ENCODE assay signal across 9 cellular contexts in the genomic region with DNA sequence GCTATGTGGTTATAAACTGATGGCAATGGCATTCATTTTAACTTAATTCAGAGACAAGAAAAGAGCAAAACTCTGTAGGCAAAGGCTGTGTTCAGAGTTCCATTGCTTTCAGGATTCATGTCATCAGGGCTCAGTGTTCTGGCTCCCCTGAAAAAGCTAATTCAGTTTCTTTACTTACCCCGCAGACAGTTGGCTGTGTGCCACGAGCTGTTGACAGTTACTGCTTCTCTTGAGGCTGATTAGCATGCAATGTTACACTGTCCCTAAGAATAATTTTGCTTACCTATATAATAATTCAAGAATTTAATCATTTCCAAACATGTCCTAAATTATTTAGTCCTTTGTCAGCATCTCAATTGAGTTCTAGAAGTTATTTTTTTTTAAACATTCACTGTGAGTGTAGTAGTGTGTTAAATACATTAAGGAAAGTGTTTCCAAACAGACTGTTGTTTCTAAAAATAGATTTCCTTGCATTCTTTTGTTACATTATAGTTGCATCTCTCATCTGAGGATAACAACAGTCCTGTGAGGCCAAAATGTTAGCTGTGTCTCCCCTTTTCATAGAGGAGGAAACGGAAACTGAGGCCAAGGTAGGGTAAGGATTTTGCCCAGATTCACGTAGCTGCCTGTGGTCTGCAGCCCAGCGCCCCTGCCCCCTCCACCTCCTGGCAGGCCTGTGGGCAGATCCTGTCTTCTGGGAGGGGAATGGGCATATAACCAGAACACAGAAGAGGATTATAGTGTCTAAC.
DNase-seq lines count a peak whose midpoint lies in the region; ATAC-seq, FAIRE-seq and TF ChIP-seq lines count a peak whose summit lies in the region.
"Had no signal": no experiment of that assay in that cellular context is flagged by ENCODE, and none has a peak within 500 bp of the region (broad histone marks: within the 10 kb centered on the region; RNA-seq: fewer than 3 reads in every experiment).

No MANE protein-coding gene starts in this region.

- no peak for TF ChIP-seq CTCF in AG10803 (conservative IDR thresholded peaks at IDR 0.05; ENCODE audit: low read length)

- DNase-seq in AG10803 (ENCODE audit: low read depth), result peak; percentile 42
- peak; percentile 39 to 49 for DNase-seq in SJCRH30
- DNase-seq in right cardiac atrium, result peak; percentile 71 to 86 (median 73)
- no peak for DNase-seq in stimulated activated CD4-positive, alpha-beta T cell treated with anti-CD3 and anti-CD28 coated beads, Interleukin-2, amount 100 ng/mL, for 48 hours
- DNase-seq in small intestine, result no peak
- no peak for DNase-seq in activated CD4-positive, alpha-beta T cell treated with anti-CD3 and anti-CD28 coated beads, Interleukin-2, amount 50 U/mL, for 1 hour
- DNase-seq: nephron progenitor cell had no signal

- no peaks in the 10 kb centered on the region for H3K9me3 ChIP-seq in KOPT-K1 (ENCODE audit: insufficient read depth, low read length, poor library complexity, severe bottlenecking)
- H3K9me3 ChIP-seq in SJCRH30 (replicated peaks), result no peaks in the 10 kb centered on the region
- no peaks in the 10 kb centered on the region for H3K9me3 ChIP-seq in right cardiac atrium (ENCODE audit: control insufficient read depth, low read length)
- no peaks in the 10 kb centered on the region for H3K9me3 ChIP-seq in small intestine (ENCODE audit: control insufficient read depth, low read depth)

- H3K4me1 ChIP-seq in SJCRH30, result peaks cover 6% of the 10 kb centered on the region; the same call in 1 of the 2 replicates
- H3K4me1 ChIP-seq in right cardiac atrium (ENCODE audit: control insufficient read depth, insufficient read depth, low read length), result peaks cover 10% of the 10 kb centered on the region
- H3K4me1 ChIP-seq in small intestine (ENCODE audit: control insufficient read depth in 2 of 2, insufficient read depth in 1 of 2, low read depth in 1 of 2, low read length in 1 of 2), result peaks cover 0 to 6% of the 10 kb centered on the region in 2 donors

- no peaks in the 10 kb centered on the region for H3K27me3 ChIP-seq in SJCRH30
- H3K27me3 ChIP-seq in right cardiac atrium (ENCODE audit: control insufficient read depth, insufficient read depth), result no peaks in the 10 kb centered on the region
- no peaks in the 10 kb centered on the region for H3K27me3 ChIP-seq in small intestine (ENCODE audit: control insufficient read depth in 2 of 2, insufficient read depth in 2 of 2, low read length in 2 of 2)

- no peaks in the 10 kb centered on the region for H3K36me3 ChIP-seq in KOPT-K1 (ENCODE audit: insufficient read depth, low read length)
- H3K36me3 ChIP-seq in SJCRH30, result no peaks in the 10 kb centered on the region
- H3K36me3 ChIP-seq in small intestine (ENCODE audit: control insufficient read depth in 2 of 2, insufficient read depth in 2 of 2, low read length in 2 of 2), result no peaks in the 10 kb centered on the region

- ATAC-seq in right cardiac atrium (peak in 1 of 2 donors; percentile 48), GM18909 (IDR thresholded peaks at IDR 0.05; ENCODE audit: poor library complexity, unreplicated experiment) (no peak)

- intact Hi-C loops in right cardiac atrium (cut with DNase I), result no loop called here

- no peak for FAIRE-seq in small intestine (lab: Jason Lieb, UNC)

- H3K4me3 ChIP-seq in AG10803 (ENCODE audit: low read length) (no peak overlapping the region), SJCRH30 (no peak overlapping the region), right cardiac atrium (ENCODE audit: low read length) (no peak overlapping the region), small intestine (ENCODE audit: low read depth in 1 of 2, low read length in 2 of 2) (no peak overlapping the region)

- H3K27ac ChIP-seq in KOPT-K1 (ENCODE audit: low read depth, low read length, poor library complexity, severe bottlenecking) (peak overlapping the region; percentile 91), SJCRH30 (no peak overlapping the region), right cardiac atrium (ENCODE audit: low read length) (no peak overlapping the region), small intestine (ENCODE audit: low read depth in 1 of 2, low read length in 1 of 2) (no peak overlapping the region)

- WGBS in right cardiac atrium, result 29% methylated on average over 5 of the region's 5 CpGs
- WGBS in small intestine, 3 donors, result 40 to 48% (median 41%) methylated on average over 5 of the region's 5 CpGs

Comparison
In these comparisons a context has a peak if more than half of its experiments do, and no peak if none do; other contexts are left out.
1. DNase-seq: peak in AG10803 (single experiment), SJCRH30 (2 of 2) and right cardiac atrium (3 of 3); none in stimulated activated CD4-positive, alpha-beta T cell treated with anti-CD3 and anti-CD28 coated beads, Interleukin-2, amount 100 ng/mL, for 48 hours (0 of 2), small intestine (single experiment) and activated CD4-positive, alpha-beta T cell treated with anti-CD3 and anti-CD28 coated beads, Interleukin-2, amount 50 U/mL, for 1 hour (single experiment).